Comparison of ENCODE assay signal across 16 cellular contexts in the genomic region with DNA sequence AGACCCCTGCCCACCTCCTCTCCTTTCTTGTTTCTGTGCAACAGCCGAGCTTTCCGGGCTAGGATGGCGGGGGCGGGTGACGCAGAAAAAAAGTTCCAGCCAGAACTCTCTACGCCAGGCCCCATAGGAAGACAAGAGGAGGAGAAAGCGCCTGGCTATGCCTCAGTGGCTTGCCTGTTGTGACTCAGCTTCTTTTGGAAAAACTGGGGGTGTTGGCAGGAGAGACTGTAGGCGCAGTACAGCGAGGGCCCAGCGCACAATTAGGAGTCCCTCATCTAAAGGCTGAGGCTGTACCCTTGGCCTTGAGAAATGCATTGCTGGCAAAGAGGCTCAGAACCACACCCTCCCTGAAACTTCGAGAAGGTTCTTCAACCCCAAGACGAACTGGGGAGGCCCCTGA. TPM values are rescaled to one million over a fixed set of nuclear protein-coding genes. Genes with fewer than 3 reads are reported as not detected.
A peak's percentile ranks its signal among the peaks of the same experiment; 100 is the strongest.
DNase-seq lines count a peak whose midpoint lies in the region; ATAC-seq, FAIRE-seq and TF ChIP-seq lines count a peak whose summit lies in the region.
"Had no signal": no experiment of that assay in that cellular context is flagged by ENCODE, and none has a peak within 500 bp of the region (broad histone marks: within the 10 kb centered on the region; RNA-seq: fewer than 3 reads in every experiment).

No MANE protein-coding gene starts in this region.

- H3K27me3 ChIP-seq in astrocyte (ENCODE audit: insufficient read depth, low read length): no peaks in the 10 kb centered on the region

- no peaks in the 10 kb centered on the region for H3K36me3 Mint-ChIP-seq in astrocyte (ENCODE audit: low read depth, unreplicated experiment)
- H3K36me3 Mint-ChIP-seq in natural killer cell treated with Interleukin-12 subunit alpha and Interleukin-12 subunit beta and Interleukin-15 and Interleukin-18, amount 100 ng/mL, for 72 hours: no peaks in the 10 kb centered on the region
- H3K36me3 Mint-ChIP-seq: CD14-positive monocyte; CD8-positive, alpha-beta T cell had no signal

- H3K36me3 ChIP-seq in astrocyte (ENCODE audit: insufficient read depth, low read length): no peaks in the 10 kb centered on the region
- H3K36me3 ChIP-seq: HAP-1 had no signal

- no peaks in the 10 kb centered on the region for H4K20me1 ChIP-seq in astrocyte (ENCODE audit: insufficient read depth, low read length)

- TF ChIP-seq CTCF in astrocyte (IDR thresholded peaks at IDR 0.05; ENCODE audit: insufficient read depth, low read depth, low read length): no peak
- no peak for TF ChIP-seq CTCF in fibroblast of mammary gland (conservative IDR thresholded peaks at IDR 0.05; ENCODE audit: control insufficient read depth, insufficient read depth, low read depth, low read length)

- peaks cover 15% of the 10 kb centered on the region for H3K27me3 Mint-ChIP-seq in astrocyte (ENCODE audit: low read depth, unreplicated experiment)
- peaks cover 2 to 4% of the 10 kb centered on the region in 2 donors for H3K27me3 Mint-ChIP-seq in natural killer cell treated with Interleukin-12 subunit alpha and Interleukin-12 subunit beta and Interleukin-15 and Interleukin-18, amount 100 ng/mL, for 72 hours

- no peak overlapping the region for H3K4me3 ChIP-seq in astrocyte (ENCODE audit: insufficient read depth, low read depth, low read length)
- H3K4me3 ChIP-seq in fibroblast of mammary gland (ENCODE audit: control insufficient read depth, low read depth, low read length): no peak overlapping the region
- H3K4me3 ChIP-seq: A549, HAP-1 had no signal

- peaks cover 4% of the 10 kb centered on the region for H3K9me3 ChIP-seq in astrocyte (ENCODE audit: insufficient read depth, low read depth, low read length)
- H3K9me3 ChIP-seq: A549, HAP-1 had no signal

- no peaks in the 10 kb centered on the region for H3K4me1 Mint-ChIP-seq in astrocyte (ENCODE audit: low read depth, unreplicated experiment)
- no peaks in the 10 kb centered on the region for H3K4me1 Mint-ChIP-seq in natural killer cell treated with Interleukin-12 subunit alpha and Interleukin-12 subunit beta and Interleukin-15 and Interleukin-18, amount 100 ng/mL, for 72 hours (ENCODE audit: low read depth in 2 of 2)
- H3K4me1 Mint-ChIP-seq: CD14-positive monocyte had no signal

- ATAC-seq in GM21390 (IDR thresholded peaks at IDR 0.05; ENCODE audit: unreplicated experiment): no peak
- no peak for ATAC-seq in natural killer cell treated with Interleukin-12 subunit alpha and Interleukin-12 subunit beta and Interleukin-15 and Interleukin-18, amount 100 ng/mL, for 72 hours
- ATAC-seq: A549; CD8-positive, alpha-beta T cell had no signal

- DNase-seq in HK-2 (ENCODE audit: unreplicated experiment): peak; percentile 18
- peak; percentile 32 for DNase-seq in astrocyte (ENCODE audit: low read depth)
- peak; percentile 82 for DNase-seq in fibroblast of mammary gland (ENCODE audit: low read depth)
- DNase-seq in cerebellar cortex (ENCODE audit: low spot score): no peak
- DNase-seq in mucosa of gallbladder (ENCODE audit: low spot score): no peak
- no peak for DNase-seq in natural killer cell treated with Interleukin-12 subunit alpha and Interleukin-12 subunit beta and Interleukin-15 and Interleukin-18, amount 100 ng/mL, for 72 hours (ENCODE audit: low spot score)
- DNase-seq: CD8-positive, alpha-beta T cell; COR-L47; DND-41; GF-D8; GOT3 had no signal

- no peak overlapping the region for H3K27ac Mint-ChIP-seq in astrocyte (ENCODE audit: unreplicated experiment)
- H3K27ac Mint-ChIP-seq in natural killer cell treated with Interleukin-12 subunit alpha and Interleukin-12 subunit beta and Interleukin-15 and Interleukin-18, amount 100 ng/mL, for 72 hours: no peak overlapping the region
- H3K27ac Mint-ChIP-seq: CD14-positive monocyte; CD8-positive, alpha-beta T cell had no signal

- FAIRE-seq in astrocyte (lab: Jason Lieb, UNC): no peak
- FAIRE-seq: A549 had no signal

- H3K27ac ChIP-seq in astrocyte (ENCODE audit: low read depth, low read length): no peak overlapping the region
- H3K27ac ChIP-seq: HL-60 had no signal

- no peaks in the 10 kb centered on the region for H3K4me1 ChIP-seq in astrocyte (ENCODE audit: insufficient read depth, low read length)
- H3K4me1 ChIP-seq: HAP-1 had no signal

- no peak overlapping the region for H3K4me2 ChIP-seq in astrocyte (ENCODE audit: low read length)
- H3K4me2 ChIP-seq: A549 had no signal

- no peak overlapping the region for H3K4me3 Mint-ChIP-seq in astrocyte (ENCODE audit: unreplicated experiment)
- no peak overlapping the region for H3K4me3 Mint-ChIP-seq in natural killer cell treated with Interleukin-12 subunit alpha and Interleukin-12 subunit beta and Interleukin-15 and Interleukin-18, amount 100 ng/mL, for 72 hours
- H3K4me3 Mint-ChIP-seq: CD14-positive monocyte; CD8-positive, alpha-beta T cell had no signal

- H3K79me2 ChIP-seq in astrocyte (ENCODE audit: insufficient read depth, low read length): no peaks in the 10 kb centered on the region

- H2AFZ ChIP-seq in astrocyte (ENCODE audit: low read depth, low read length): no peak overlapping the region

- H3K9ac ChIP-seq in astrocyte (ENCODE audit: low read length): no peak overlapping the region

- no peaks in the 10 kb centered on the region for H3K9me3 Mint-ChIP-seq in astrocyte (ENCODE audit: unreplicated experiment)
- no peaks in the 10 kb centered on the region for H3K9me3 Mint-ChIP-seq in natural killer cell treated with Interleukin-12 subunit alpha and Interleukin-12 subunit beta and Interleukin-15 and Interleukin-18, amount 100 ng/mL, for 72 hours

RNA-seq across cellular contexts. Expression of a gene that starts 28.0 kb away (rescaled TPM):
- not detected in 2 replicates for total RNA-seq in astrocyte
- 0.58 TPM for total RNA-seq in mucosa of gallbladder
- not detected for total RNA-seq in natural killer cell treated with Interleukin-12 subunit alpha and Interleukin-12 subunit beta and Interleukin-15 and Interleukin-18, amount 100 ng/mL, for 72 hours

RNA-seq across cellular contexts. Expression of a gene that starts 36.7 kb away (rescaled TPM):
- 0.11 and 0.24 TPM in 2 replicates for total RNA-seq in astrocyte
- total RNA-seq in mucosa of gallbladder: 0.32 TPM
- not detected for total RNA-seq in natural killer cell treated with Interleukin-12 subunit alpha and Interleukin-12 subunit beta and Interleukin-15 and Interleukin-18, amount 100 ng/mL, for 72 hours
- total RNA-seq: CD8-positive, alpha-beta T cell had no signal

Comparison
In these comparisons a context has a peak if more than half of its experiments do, and no peak if none do; other contexts are left out.
1. DNase-seq: peak in HK-2 (single experiment), astrocyte (single experiment) and fibroblast of mammary gland (single experiment); none in cerebellar cortex (single experiment), mucosa of gallbladder (single experiment) and natural killer cell treated with Interleukin-12 subunit alpha and Interleukin-12 subunit beta and Interleukin-15 and Interleukin-18, amount 100 ng/mL, for 72 hours (single experiment).